In the genomic region with DNA sequence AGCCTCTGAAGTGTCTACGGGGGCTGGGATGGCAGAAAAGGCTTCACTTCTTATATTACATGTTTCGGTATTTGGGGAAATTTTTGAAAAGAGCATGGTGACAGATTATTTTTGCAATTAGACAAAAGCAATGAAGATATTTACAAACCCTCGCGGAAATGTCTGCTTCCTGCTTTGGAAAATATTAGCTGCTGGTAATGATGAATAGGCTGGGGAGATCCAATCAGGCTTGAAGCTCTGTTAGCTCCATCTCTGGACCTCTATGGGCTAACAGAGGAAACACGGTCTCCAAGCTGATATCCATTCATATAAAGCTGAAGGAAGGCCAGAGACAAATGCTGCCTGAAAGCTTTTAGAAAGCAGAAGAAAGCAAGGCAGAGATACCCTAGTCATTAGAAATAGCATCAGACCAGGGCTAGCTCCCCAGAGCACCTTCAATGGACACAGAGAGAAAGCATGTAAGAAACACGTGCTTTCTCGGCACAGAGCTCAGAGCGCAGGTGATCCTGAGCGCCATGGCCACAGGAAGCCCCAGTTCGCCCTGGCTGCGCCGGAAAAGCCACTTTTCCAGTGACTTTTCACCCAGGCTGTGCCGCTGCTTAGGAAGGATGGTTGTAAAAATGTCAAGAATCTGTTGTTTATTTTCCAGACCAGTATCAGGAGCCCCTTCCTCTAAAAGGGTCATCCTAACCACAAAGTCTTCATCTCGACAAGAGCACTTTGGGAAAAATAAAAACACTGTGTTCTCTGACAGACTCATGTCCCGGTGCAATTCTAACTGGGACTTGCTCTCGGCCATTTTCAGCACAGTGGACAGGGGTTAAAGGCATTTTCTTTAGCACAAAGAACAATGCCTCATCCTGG, we compare ENCODE assay signal across 20 cellular contexts.
DNase-seq lines count a peak whose midpoint lies in the region; ATAC-seq and TF ChIP-seq lines count a peak whose summit lies in the region.
"Had no signal": no experiment of that assay in that cellular context is flagged by ENCODE, and none has a peak within 500 bp of the region (broad histone marks: within the 10 kb centered on the region; RNA-seq: fewer than 3 reads in every experiment).

No MANE protein-coding gene starts in this region.

- H3K4me1 Mint-ChIP-seq in activated T-cell treated with anti-CD3 and anti-CD28 coated beads, Interleukin-2, amount 50 U/mL, for 24 hours (ENCODE audit: low read depth), result peaks cover 42% of the 10 kb centered on the region
- H3K4me1 Mint-ChIP-seq in central memory CD8-positive, alpha-beta T cell, result peaks cover 39% of the 10 kb centered on the region

- H3K27me3 ChIP-seq in OCI-LY3 (ENCODE audit: low read depth, low read length), result no peaks in the 10 kb centered on the region
- no peaks in the 10 kb centered on the region for H3K27me3 ChIP-seq in osteoblast (ENCODE audit: insufficient read depth, low read length)
- H3K27me3 ChIP-seq in left ventricle myocardium inferior (ENCODE audit: low read depth), result no peaks in the 10 kb centered on the region
- H3K27me3 ChIP-seq: MG63 had no signal

- H3K27ac Mint-ChIP-seq in activated T-cell treated with anti-CD3 and anti-CD28 coated beads, Interleukin-2, amount 50 U/mL, for 24 hours, result peak overlapping the region; percentile 24
- H3K27ac Mint-ChIP-seq in central memory CD8-positive, alpha-beta T cell (ENCODE audit: low read depth), result peak overlapping the region; percentile 75

- H4K20me1 ChIP-seq in OCI-LY3 (ENCODE audit: insufficient read depth, low read length), result no peaks in the 10 kb centered on the region
- peaks cover 7% of the 10 kb centered on the region for H4K20me1 ChIP-seq in osteoblast (ENCODE audit: insufficient read depth, low read length)

- peak overlapping the region; percentile 44; the same call in 1 of the 2 replicates for H3K9ac ChIP-seq in OCI-LY3 (ENCODE audit: low read length)
- H3K9ac ChIP-seq: KMS-11 had no signal

- H3K4me2 ChIP-seq in OCI-LY3 (ENCODE audit: low read length) (peak overlapping the region; percentile 81), osteoblast (ENCODE audit: insufficient read depth, low read length) (no peak overlapping the region)
- H3K4me2 ChIP-seq: KMS-11 had no signal

- H3K36me3 Mint-ChIP-seq in activated T-cell treated with anti-CD3 and anti-CD28 coated beads, Interleukin-2, amount 50 U/mL, for 24 hours (ENCODE audit: low read depth), result no peaks in the 10 kb centered on the region
- H3K36me3 Mint-ChIP-seq in central memory CD8-positive, alpha-beta T cell (ENCODE audit: insufficient read depth), result peaks cover 11% of the 10 kb centered on the region

- H3K27me3 Mint-ChIP-seq in activated T-cell treated with anti-CD3 and anti-CD28 coated beads, Interleukin-2, amount 50 U/mL, for 24 hours, result peaks cover 25% of the 10 kb centered on the region
- H3K27me3 Mint-ChIP-seq in central memory CD8-positive, alpha-beta T cell, result no peaks in the 10 kb centered on the region

- intact Hi-C loops in left ventricle myocardium inferior (cut with micrococcal nuclease), result no loop called here

- H3K4me3 Mint-ChIP-seq in activated T-cell treated with anti-CD3 and anti-CD28 coated beads, Interleukin-2, amount 50 U/mL, for 24 hours, result no peak overlapping the region
- H3K4me3 Mint-ChIP-seq in central memory CD8-positive, alpha-beta T cell, result peak overlapping the region; percentile 52

- H2AFZ ChIP-seq in OCI-LY3 (ENCODE audit: low read depth, low read length) (peak overlapping the region; percentile 65), osteoblast (ENCODE audit: low read length) (no peak overlapping the region)

- H3K4me1 ChIP-seq in OCI-LY3 (ENCODE audit: low read length), result peaks cover 63% of the 10 kb centered on the region
- H3K4me1 ChIP-seq in osteoblast (ENCODE audit: insufficient read depth, low read length), result no peaks in the 10 kb centered on the region
- H3K4me1 ChIP-seq in left ventricle myocardium inferior, result no peaks in the 10 kb centered on the region

- H3K9me3 ChIP-seq in OCI-LY3 (ENCODE audit: insufficient read depth, low read length) (no peaks in the 10 kb centered on the region), osteoblast (ENCODE audit: low read depth, low read length) (no peaks in the 10 kb centered on the region), left ventricle myocardium inferior (replicated peaks) (no peaks in the 10 kb centered on the region)
- H3K9me3 ChIP-seq: MG63 had no signal

- no peaks in the 10 kb centered on the region for H3K79me2 ChIP-seq in OCI-LY3 (ENCODE audit: low read length)
- no peaks in the 10 kb centered on the region for H3K79me2 ChIP-seq in osteoblast (ENCODE audit: insufficient read depth, low read length)

- TF ChIP-seq CTCF in OCI-LY3 (IDR thresholded peaks at IDR 0.05; ENCODE audit: low read depth, low read length) (no peak), osteoblast (IDR thresholded peaks at IDR 0.05; ENCODE audit: extremely low read depth, low read depth, low read length) (no peak), left ventricle myocardium inferior (IDR thresholded peaks at IDR 0.05; ENCODE audit: borderline replicate concordance) (no peak)

- peak overlapping the region; percentile 3; the same call in 1 of the 2 replicates for H3K27ac ChIP-seq in OCI-LY3 (ENCODE audit: low read length)
- no peak overlapping the region for H3K27ac ChIP-seq in osteoblast (ENCODE audit: low read depth, low read length)
- H3K27ac ChIP-seq in left ventricle myocardium inferior (replicated peaks), result no peak overlapping the region
- H3K27ac ChIP-seq: KMS-11 had no signal

- H3K36me3 ChIP-seq in OCI-LY3 (replicated peaks; ENCODE audit: low read depth, low read length) (no peaks in the 10 kb centered on the region), osteoblast (ENCODE audit: insufficient read depth, low read length) (peaks cover 5% of the 10 kb centered on the region), left ventricle myocardium inferior (peaks cover 36% of the 10 kb centered on the region)

- H3K4me3 ChIP-seq in OCI-LY3 (ENCODE audit: low read length) (peak overlapping the region; percentile 60), osteoblast (ENCODE audit: insufficient read depth, low read length) (no peak overlapping the region), left ventricle myocardium inferior (no peak overlapping the region)
- H3K4me3 ChIP-seq: MG63 had no signal

- ATAC-seq in central memory CD8-positive, alpha-beta T cell (replicated peaks; ENCODE audit: extremely low read depth, poor library complexity, severe bottlenecking), result no peak

- no peak for DNase-seq in activated T-cell treated with anti-CD3 and anti-CD28 coated beads, Interleukin-2, amount 50 U/mL, for 24 hours
- no peak for DNase-seq in activated T-cell treated with anti-CD3 and anti-CD28 coated beads for 4 hours
- no peak for DNase-seq in central memory CD8-positive, alpha-beta T cell (ENCODE audit: low spot score in 2 of 2)
- peak; percentile 60 for DNase-seq in osteoblast (ENCODE audit: insufficient read length, low spot score, missing footprints)
- no peak for DNase-seq in left ventricle myocardium inferior
- no peak for DNase-seq in NCI-H2227 (lab: John Stamatoyannopoulos, UW; ENCODE audit: unreplicated experiment)
- no peak for DNase-seq in CD1c-positive myeloid dendritic cell (ENCODE audit: extremely low spot score)
- DNase-seq: C1 segment of cervical spinal cord, COR-L47, DMS153, EL, HCEC 1CT, MG63, NCI-H1105, NCI-H187, NCI-H446, NCI-H748 treated with DMSO at 0.1 percent for 48 hours, SHP77 had no signal

- H3K9me3 Mint-ChIP-seq in activated T-cell treated with anti-CD3 and anti-CD28 coated beads, Interleukin-2, amount 50 U/mL, for 24 hours, result no peaks in the 10 kb centered on the region
- H3K9me3 Mint-ChIP-seq in central memory CD8-positive, alpha-beta T cell, result no peaks in the 10 kb centered on the region
